8 cellular contexts compared by ENCODE assay signal in genomic region chr4:472881-473574, GRCh38. TPM values are rescaled to one million over a fixed set of nuclear protein-coding genes. Genes with fewer than 3 reads are reported as not detected.
A peak's percentile ranks its signal among the peaks of the same experiment; 100 is the strongest.
DNase-seq lines count a peak whose midpoint lies in the region; ATAC-seq, FAIRE-seq and TF ChIP-seq lines count a peak whose summit lies in the region.

No MANE protein-coding gene starts in this region.

- TF ChIP-seq CTCF in NB4 (IDR thresholded peaks at IDR 0.05; ENCODE audit: low read depth, low read length): no peak
- no peak for TF ChIP-seq CTCF in cardiac fibroblast (IDR thresholded peaks at IDR 0.05; ENCODE audit: low read depth, low read length)
- TF ChIP-seq CTCF in lower lobe of right lung (IDR thresholded peaks at IDR 0.05): no peak
- TF ChIP-seq CTCF in transverse colon (IDR thresholded peaks at IDR 0.05): no peak

- TF ChIP-seq EP300 in transverse colon (IDR thresholded peaks at IDR 0.05; ENCODE audit: low read depth): no peak

- intact Hi-C loops in lower lobe of right lung (cut with DNase I) (no loop called here), transverse colon (cut with DNase I; ENCODE audit: low total_unique reads) (no loop called here)

- peak overlapping the region; percentile 94 for H3K27ac ChIP-seq in lower lobe of right lung
- peak overlapping the region; percentile 88 to 95 (median 92) for H3K27ac ChIP-seq in transverse colon

- TF ChIP-seq POLR2A in NB4 (IDR thresholded peaks at IDR 0.05; ENCODE audit: extremely low read depth, insufficient read length): no peak
- no peak for TF ChIP-seq POLR2A in transverse colon (IDR thresholded peaks at IDR 0.05)
- TF ChIP-seq POLR2A in H54 (IDR thresholded peaks at IDR 0.05; ENCODE audit: low read depth, low read length): no peak

- ATAC-seq in lower lobe of right lung: peak; percentile 2 to 30

- H3K4me3 ChIP-seq in NB4 (ENCODE audit: low read depth, low read length): peak overlapping the region; percentile 94
- peak overlapping the region; percentile 89 to 97 for H3K4me3 ChIP-seq in cardiac fibroblast (replicated peaks in 1 of 2; ENCODE audit: low read depth in 2 of 2, low read length in 2 of 2)
- H3K4me3 ChIP-seq in lower lobe of right lung: peak overlapping the region; percentile 89
- peak overlapping the region; percentile 87 to 96 (median 91) for H3K4me3 ChIP-seq in transverse colon

- peaks cover 33% of the 10 kb centered on the region for H3K36me3 ChIP-seq in lower lobe of right lung
- H3K36me3 ChIP-seq in transverse colon: peaks cover 0 to 48% (median 19%) of the 10 kb centered on the region in 4 donors

- in situ Hi-C loops in transverse colon (cut with MboI; ENCODE audit: low pct_ligation_motif_present in 1 of 4, low pct_unique_long_range_greater_than_20kb in 1 of 4, low sequenced_read_pairs in 3 of 4): no loop called here

- peaks cover 32% of the 10 kb centered on the region for H3K9me3 ChIP-seq in lower lobe of right lung
- H3K9me3 ChIP-seq in transverse colon: peaks cover 33 to 39% of the 10 kb centered on the region in 2 donors

- no peaks in the 10 kb centered on the region for H3K27me3 ChIP-seq in lower lobe of right lung (ENCODE audit: low read depth)
- H3K27me3 ChIP-seq in transverse colon: no peaks in the 10 kb centered on the region

- no peak for FAIRE-seq in H54 (lab: Jason Lieb, UNC)

- H3K4me1 ChIP-seq in lower lobe of right lung: peaks cover 5% of the 10 kb centered on the region
- H3K4me1 ChIP-seq in transverse colon: peaks cover 5 to 18% (median 7%) of the 10 kb centered on the region in 4 donors

- DNase-seq in NCI-H748 (lab: John Stamatoyannopoulos, UW; ENCODE audit: unreplicated experiment): peak; percentile 16
- no peak for DNase-seq in NCI-H748 treated with DMSO at 0.1 percent for 48 hours (lab: John Stamatoyannopoulos, UW)
- peak; percentile 61 for DNase-seq in NB4 (ENCODE audit: low read depth)
- peak; percentile 1 to 17 for DNase-seq in cardiac fibroblast (ENCODE audit: low read depth in 2 of 2)
- no peak for DNase-seq in lower lobe of right lung
- no peak for DNase-seq in transverse colon
- no peak for DNase-seq in COLO829 (ENCODE audit: low spot score)
- DNase-seq in H54 (ENCODE audit: insufficient read length, low spot score): no peak

- WGBS in transverse colon (ENCODE audit: low coverage in 1 of 2), 2 donors: 9% methylated on average over 17 of the region's 17 CpGs; no CpG with 5 or more reads in 1 of the 2 donors

RNA-seq across cellular contexts. Expression of gene ZNF721, which starts 25.9 kb away (rescaled TPM):
- 29.4 TPM for total RNA-seq in lower lobe of right lung
- 10 to 100 TPM; 20.6 to 46.0 (median 38.4) TPM for total RNA-seq in transverse colon

RNA-seq across cellular contexts. Expression of gene PIGG, which starts 26.0 kb away (rescaled TPM):
- total RNA-seq in lower lobe of right lung: 53.4 TPM
- 100 to 1,000 TPM in 1 of 4 donors, 10 to 100 TPM in 3; 46.6 to 202 (median 72.5) TPM for total RNA-seq in transverse colon

Comparison
In these comparisons a context has a peak if more than half of its experiments do, and no peak if none do; other contexts are left out.
1. DNase-seq: peak in NCI-H748 (single experiment), NB4 (single experiment) and cardiac fibroblast (2 of 2); none in NCI-H748 treated with DMSO at 0.1 percent for 48 hours (single experiment), lower lobe of right lung (single experiment), transverse colon (single experiment), COLO829 (single experiment) and H54 (single experiment).
2. Peak in every context shown above with its lines, with median percentiles within 50 percentile points of each other: H3K4me3 ChIP-seq.